Comparison of ENCODE assay signal across 1 cellular context in the genomic region with DNA sequence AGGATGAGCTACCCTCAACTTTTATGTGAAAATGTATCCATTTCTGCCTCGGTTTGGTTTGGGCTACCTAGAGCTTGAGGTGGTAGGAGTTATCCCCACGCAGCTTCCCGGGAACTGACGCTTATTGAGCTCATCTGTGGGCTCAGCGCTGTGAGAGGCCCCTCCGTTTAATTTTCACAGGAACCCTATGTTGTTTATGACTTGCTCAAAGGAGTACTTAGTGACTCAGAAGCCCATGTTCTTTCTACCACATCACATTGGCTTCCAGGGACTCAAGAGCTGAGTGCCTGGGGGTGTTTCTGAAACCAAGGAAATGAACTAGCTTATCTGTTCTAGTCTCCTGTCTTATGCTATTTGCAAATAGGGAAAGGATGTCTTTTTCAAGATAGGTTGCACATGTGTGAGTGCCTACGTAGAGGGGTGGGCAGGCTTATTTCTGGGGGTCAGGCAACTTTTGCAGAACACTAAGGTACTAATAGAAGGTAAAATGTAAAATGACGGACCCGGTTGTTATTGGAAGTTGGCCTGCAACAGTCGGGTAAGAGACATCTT.
A peak's percentile ranks its signal among the peaks of the same experiment; 100 is the strongest.
TF ChIP-seq lines count a peak whose summit lies in the region.

No MANE protein-coding gene starts in this region.

TF ChIP-seq in K562, 482 proteins besides CTCF, POLR2A, EP300 and RAD21 (continued from another document and continues in another):
- TF ChIP-seq, protein P1, sequence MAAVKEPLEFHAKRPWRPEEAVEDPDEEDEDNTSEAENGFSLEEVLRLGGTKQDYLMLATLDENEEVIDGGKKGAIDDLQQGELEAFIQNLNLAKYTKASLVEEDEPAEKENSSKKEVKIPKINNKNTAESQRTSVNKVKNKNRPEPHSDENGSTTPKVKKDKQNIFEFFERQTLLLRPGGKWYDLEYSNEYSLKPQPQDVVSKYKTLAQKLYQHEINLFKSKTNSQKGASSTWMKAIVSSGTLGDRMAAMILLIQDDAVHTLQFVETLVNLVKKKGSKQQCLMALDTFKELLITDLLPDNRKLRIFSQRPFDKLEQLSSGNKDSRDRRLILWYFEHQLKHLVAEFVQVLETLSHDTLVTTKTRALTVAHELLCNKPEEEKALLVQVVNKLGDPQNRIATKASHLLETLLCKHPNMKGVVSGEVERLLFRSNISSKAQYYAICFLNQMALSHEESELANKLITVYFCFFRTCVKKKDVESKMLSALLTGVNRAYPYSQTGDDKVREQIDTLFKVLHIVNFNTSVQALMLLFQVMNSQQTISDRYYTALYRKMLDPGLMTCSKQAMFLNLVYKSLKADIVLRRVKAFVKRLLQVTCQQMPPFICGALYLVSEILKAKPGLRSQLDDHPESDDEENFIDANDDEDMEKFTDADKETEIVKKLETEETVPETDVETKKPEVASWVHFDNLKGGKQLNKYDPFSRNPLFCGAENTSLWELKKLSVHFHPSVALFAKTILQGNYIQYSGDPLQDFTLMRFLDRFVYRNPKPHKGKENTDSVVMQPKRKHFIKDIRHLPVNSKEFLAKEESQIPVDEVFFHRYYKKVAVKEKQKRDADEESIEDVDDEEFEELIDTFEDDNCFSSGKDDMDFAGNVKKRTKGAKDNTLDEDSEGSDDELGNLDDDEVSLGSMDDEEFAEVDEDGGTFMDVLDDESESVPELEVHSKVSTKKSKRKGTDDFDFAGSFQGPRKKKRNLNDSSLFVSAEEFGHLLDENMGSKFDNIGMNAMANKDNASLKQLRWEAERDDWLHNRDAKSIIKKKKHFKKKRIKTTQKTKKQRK (IDR thresholded peaks at IDR 0.05; ENCODE audit: borderline replicate concordance, low read depth, low read length) = no peak
- no peak for TF ChIP-seq NR2F6 (CRISPR knock-in tag; IDR thresholded peaks at IDR 0.05)
- TF ChIP-seq CREM (IDR thresholded peaks at IDR 0.05; ENCODE audit: low read depth) = peak; percentile 54
- TF ChIP-seq TEAD2 (tag; IDR thresholded peaks at IDR 0.05) = no peak
- TF ChIP-seq, protein P2, sequence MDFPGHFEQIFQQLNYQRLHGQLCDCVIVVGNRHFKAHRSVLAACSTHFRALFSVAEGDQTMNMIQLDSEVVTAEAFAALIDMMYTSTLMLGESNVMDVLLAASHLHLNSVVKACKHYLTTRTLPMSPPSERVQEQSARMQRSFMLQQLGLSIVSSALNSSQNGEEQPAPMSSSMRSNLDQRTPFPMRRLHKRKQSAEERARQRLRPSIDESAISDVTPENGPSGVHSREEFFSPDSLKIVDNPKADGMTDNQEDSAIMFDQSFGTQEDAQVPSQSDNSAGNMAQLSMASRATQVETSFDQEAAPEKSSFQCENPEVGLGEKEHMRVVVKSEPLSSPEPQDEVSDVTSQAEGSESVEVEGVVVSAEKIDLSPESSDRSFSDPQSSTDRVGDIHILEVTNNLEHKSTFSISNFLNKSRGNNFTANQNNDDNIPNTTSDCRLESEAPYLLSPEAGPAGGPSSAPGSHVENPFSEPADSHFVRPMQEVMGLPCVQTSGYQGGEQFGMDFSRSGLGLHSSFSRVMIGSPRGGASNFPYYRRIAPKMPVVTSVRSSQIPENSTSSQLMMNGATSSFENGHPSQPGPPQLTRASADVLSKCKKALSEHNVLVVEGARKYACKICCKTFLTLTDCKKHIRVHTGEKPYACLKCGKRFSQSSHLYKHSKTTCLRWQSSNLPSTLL (IDR thresholded peaks at IDR 0.05) = no peak
- no peak for TF ChIP-seq ETS2 (tag; IDR thresholded peaks at IDR 0.05; ENCODE audit: borderline replicate concordance, poor library complexity, severe bottlenecking)
- no peak for TF ChIP-seq SRSF3 (IDR thresholded peaks at IDR 0.05; ENCODE audit: insufficient read depth, low read length)
- TF ChIP-seq, protein P3, sequence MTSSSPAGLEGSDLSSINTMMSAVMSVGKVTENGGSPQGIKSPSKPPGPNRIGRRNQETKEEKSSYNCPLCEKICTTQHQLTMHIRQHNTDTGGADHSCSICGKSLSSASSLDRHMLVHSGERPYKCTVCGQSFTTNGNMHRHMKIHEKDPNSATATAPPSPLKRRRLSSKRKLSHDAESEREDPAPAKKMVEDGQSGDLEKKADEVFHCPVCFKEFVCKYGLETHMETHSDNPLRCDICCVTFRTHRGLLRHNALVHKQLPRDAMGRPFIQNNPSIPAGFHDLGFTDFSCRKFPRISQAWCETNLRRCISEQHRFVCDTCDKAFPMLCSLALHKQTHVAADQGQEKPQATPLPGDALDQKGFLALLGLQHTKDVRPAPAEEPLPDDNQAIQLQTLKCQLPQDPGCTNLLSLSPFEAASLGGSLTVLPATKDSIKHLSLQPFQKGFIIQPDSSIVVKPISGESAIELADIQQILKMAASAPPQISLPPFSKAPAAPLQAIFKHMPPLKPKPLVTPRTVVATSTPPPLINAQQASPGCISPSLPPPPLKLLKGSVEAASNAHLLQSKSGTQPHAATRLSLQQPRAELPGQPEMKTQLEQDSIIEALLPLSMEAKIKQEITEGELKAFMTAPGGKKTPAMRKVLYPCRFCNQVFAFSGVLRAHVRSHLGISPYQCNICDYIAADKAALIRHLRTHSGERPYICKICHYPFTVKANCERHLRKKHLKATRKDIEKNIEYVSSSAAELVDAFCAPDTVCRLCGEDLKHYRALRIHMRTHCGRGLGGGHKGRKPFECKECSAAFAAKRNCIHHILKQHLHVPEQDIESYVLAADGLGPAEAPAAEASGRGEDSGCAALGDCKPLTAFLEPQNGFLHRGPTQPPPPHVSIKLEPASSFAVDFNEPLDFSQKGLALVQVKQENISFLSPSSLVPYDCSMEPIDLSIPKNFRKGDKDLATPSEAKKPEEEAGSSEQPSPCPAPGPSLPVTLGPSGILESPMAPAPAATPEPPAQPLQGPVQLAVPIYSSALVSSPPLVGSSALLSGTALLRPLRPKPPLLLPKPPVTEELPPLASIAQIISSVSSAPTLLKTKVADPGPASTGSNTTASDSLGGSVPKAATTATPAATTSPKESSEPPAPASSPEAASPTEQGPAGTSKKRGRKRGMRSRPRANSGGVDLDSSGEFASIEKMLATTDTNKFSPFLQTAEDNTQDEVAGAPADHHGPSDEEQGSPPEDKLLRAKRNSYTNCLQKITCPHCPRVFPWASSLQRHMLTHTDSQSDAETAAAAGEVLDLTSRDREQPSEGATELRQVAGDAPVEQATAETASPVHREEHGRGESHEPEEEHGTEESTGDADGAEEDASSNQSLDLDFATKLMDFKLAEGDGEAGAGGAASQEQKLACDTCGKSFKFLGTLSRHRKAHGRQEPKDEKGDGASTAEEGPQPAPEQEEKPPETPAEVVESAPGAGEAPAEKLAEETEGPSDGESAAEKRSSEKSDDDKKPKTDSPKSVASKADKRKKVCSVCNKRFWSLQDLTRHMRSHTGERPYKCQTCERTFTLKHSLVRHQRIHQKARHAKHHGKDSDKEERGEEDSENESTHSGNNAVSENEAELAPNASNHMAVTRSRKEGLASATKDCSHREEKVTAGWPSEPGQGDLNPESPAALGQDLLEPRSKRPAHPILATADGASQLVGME (CRISPR knock-in tag; IDR thresholded peaks at IDR 0.05) = no peak
- peak; percentile 74 for TF ChIP-seq CBFA2T3 (IDR thresholded peaks at IDR 0.05)
- TF ChIP-seq ZNF146 (CRISPR knock-in tag; IDR thresholded peaks at IDR 0.05; ENCODE audit: unreplicated experiment) = no peak
- TF ChIP-seq YY1 (IDR thresholded peaks at IDR 0.05; ENCODE audit: borderline replicate concordance in 1 of 3, control insufficient read depth in 1 of 3, extremely low read depth in 1 of 3, insufficient read depth in 3 of 3, insufficient read length in 1 of 3, insufficient replicate concordance in 2 of 3, low read depth in 1 of 3, low read length in 2 of 3) = no peak
- TF ChIP-seq NFIC (IDR thresholded peaks at IDR 0.05) = no peak
- TF ChIP-seq HDAC6 (IDR thresholded peaks at IDR 0.05; ENCODE audit: low read depth, low read length) = no peak
- TF ChIP-seq, protein P4, sequence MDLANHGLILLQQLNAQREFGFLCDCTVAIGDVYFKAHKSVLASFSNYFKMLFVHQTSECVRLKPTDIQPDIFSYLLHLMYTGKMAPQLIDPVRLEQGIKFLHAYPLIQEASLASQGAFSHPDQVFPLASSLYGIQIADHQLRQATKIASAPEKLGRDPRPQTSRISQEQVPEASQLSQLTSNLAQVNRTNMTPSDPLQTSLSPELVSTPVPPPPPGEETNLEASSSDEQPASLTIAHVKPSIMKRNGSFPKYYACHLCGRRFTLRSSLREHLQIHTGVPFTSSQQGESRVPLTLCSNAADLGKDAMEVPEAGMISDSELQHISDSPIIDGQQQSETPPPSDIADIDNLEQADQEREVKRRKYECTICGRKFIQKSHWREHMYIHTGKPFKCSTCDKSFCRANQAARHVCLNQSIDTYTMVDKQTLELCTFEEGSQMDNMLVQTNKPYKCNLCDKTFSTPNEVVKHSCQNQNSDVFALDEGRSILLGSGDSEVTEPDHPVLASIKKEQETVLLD (IDR thresholded peaks at IDR 0.05) = no peak
- TF ChIP-seq, protein P5, sequence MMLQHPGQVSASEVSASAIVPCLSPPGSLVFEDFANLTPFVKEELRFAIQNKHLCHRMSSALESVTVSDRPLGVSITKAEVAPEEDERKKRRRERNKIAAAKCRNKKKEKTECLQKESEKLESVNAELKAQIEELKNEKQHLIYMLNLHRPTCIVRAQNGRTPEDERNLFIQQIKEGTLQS (IDR thresholded peaks at IDR 0.05) = no peak; the same call in 1 of the 2 replicates
- TF ChIP-seq, protein P5 (CRISPR knock-in tag; conservative IDR thresholded peaks at IDR 0.05) = no peak
- TF ChIP-seq ZNF695 (CRISPR knock-in tag; IDR thresholded peaks at IDR 0.05) = no peak
- no peak for TF ChIP-seq ZNF24 (IDR thresholded peaks at IDR 0.05)
- no peak for TF ChIP-seq PYGO2 (tag; IDR thresholded peaks at IDR 0.05)
- TF ChIP-seq MEIS2 (IDR thresholded peaks at IDR 0.05; ENCODE audit: partially characterized antibody) = no peak
- TF ChIP-seq ZFP30 (CRISPR knock-in tag; IDR thresholded peaks at IDR 0.05; ENCODE audit: borderline replicate concordance) = no peak
- no peak for TF ChIP-seq SMARCA5 (IDR thresholded peaks at IDR 0.05)
- TF ChIP-seq, protein P6, sequence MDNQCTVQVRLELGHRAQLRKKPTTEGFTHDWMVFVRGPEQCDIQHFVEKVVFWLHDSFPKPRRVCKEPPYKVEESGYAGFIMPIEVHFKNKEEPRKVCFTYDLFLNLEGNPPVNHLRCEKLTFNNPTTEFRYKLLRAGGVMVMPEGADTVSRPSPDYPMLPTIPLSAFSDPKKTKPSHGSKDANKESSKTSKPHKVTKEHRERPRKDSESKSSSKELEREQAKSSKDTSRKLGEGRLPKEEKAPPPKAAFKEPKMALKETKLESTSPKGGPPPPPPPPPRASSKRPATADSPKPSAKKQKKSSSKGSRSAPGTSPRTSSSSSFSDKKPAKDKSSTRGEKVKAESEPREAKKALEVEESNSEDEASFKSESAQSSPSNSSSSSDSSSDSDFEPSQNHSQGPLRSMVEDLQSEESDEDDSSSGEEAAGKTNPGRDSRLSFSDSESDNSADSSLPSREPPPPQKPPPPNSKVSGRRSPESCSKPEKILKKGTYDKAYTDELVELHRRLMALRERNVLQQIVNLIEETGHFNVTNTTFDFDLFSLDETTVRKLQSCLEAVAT (IDR thresholded peaks at IDR 0.05) = no peak
- TF ChIP-seq ZKSCAN1 (IDR thresholded peaks at IDR 0.05; ENCODE audit: low read depth, low read length) = no peak
- TF ChIP-seq, protein P7, sequence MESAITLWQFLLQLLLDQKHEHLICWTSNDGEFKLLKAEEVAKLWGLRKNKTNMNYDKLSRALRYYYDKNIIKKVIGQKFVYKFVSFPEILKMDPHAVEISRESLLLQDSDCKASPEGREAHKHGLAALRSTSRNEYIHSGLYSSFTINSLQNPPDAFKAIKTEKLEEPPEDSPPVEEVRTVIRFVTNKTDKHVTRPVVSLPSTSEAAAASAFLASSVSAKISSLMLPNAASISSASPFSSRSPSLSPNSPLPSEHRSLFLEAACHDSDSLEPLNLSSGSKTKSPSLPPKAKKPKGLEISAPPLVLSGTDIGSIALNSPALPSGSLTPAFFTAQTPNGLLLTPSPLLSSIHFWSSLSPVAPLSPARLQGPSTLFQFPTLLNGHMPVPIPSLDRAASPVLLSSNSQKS (CRISPR knock-in tag; IDR thresholded peaks at IDR 0.05) = no peak
- TF ChIP-seq, protein P8, sequence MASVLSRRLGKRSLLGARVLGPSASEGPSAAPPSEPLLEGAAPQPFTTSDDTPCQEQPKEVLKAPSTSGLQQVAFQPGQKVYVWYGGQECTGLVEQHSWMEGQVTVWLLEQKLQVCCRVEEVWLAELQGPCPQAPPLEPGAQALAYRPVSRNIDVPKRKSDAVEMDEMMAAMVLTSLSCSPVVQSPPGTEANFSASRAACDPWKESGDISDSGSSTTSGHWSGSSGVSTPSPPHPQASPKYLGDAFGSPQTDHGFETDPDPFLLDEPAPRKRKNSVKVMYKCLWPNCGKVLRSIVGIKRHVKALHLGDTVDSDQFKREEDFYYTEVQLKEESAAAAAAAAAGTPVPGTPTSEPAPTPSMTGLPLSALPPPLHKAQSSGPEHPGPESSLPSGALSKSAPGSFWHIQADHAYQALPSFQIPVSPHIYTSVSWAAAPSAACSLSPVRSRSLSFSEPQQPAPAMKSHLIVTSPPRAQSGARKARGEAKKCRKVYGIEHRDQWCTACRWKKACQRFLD (CRISPR knock-in tag; IDR thresholded peaks at IDR 0.05) = no peak
- no peak for TF ChIP-seq GTF2F1 (IDR thresholded peaks at IDR 0.05; ENCODE audit: low read depth, low read length)
- TF ChIP-seq, protein P9, sequence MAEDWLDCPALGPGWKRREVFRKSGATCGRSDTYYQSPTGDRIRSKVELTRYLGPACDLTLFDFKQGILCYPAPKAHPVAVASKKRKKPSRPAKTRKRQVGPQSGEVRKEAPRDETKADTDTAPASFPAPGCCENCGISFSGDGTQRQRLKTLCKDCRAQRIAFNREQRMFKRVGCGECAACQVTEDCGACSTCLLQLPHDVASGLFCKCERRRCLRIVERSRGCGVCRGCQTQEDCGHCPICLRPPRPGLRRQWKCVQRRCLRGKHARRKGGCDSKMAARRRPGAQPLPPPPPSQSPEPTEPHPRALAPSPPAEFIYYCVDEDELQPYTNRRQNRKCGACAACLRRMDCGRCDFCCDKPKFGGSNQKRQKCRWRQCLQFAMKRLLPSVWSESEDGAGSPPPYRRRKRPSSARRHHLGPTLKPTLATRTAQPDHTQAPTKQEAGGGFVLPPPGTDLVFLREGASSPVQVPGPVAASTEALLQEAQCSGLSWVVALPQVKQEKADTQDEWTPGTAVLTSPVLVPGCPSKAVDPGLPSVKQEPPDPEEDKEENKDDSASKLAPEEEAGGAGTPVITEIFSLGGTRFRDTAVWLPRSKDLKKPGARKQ (CRISPR knock-in tag; IDR thresholded peaks at IDR 0.05) = no peak
- TF ChIP-seq SIX5 (IDR thresholded peaks at IDR 0.05; ENCODE audit: borderline replicate concordance in 1 of 2, insufficient read depth in 1 of 2, low read depth in 1 of 2, low read length in 2 of 2) = no peak
- TF ChIP-seq NRF1 (conservative IDR thresholded peaks at IDR 0.05 in 1 of 2, IDR thresholded peaks at IDR 0.05 in 1 of 2) = no peak; a peak in 1 of 4 replicates
- TF ChIP-seq EGR1 (conservative IDR thresholded peaks at IDR 0.05) = no peak; the same call in 1 of the 2 replicates
- no peak for TF ChIP-seq CTBP1 (IDR thresholded peaks at IDR 0.05; ENCODE audit: borderline replicate concordance)
